Comparison of ENCODE assay signal across 27 cellular contexts in genomic region chr11:108204918-108205499, GRCh38. TPM values are rescaled to one million over a fixed set of nuclear protein-coding genes. Genes with fewer than 3 reads are reported as not detected.
DNase-seq lines count a peak whose midpoint lies in the region; ATAC-seq, FAIRE-seq and TF ChIP-seq lines count a peak whose summit lies in the region.
"Had no signal": no experiment of that assay in that cellular context is flagged by ENCODE, and none has a peak within 500 bp of the region (broad histone marks: within the 10 kb centered on the region; RNA-seq: fewer than 3 reads in every experiment).

No MANE protein-coding gene starts in this region.

- H3K9me3 ChIP-seq in BLaER1 (peaks cover 71% of the 10 kb centered on the region), H1 (ENCODE audit: insufficient read depth in 2 of 2, low read depth in 1 of 2, low read length in 1 of 2) (no peaks in the 10 kb centered on the region)
- H3K9me3 ChIP-seq: BE2C had no signal

- peaks cover 53% of the 10 kb centered on the region for H3K4me1 Mint-ChIP-seq in activated T-cell treated with anti-CD3 and anti-CD28 coated beads, Interleukin-2, amount 50 U/mL, for 72 hours (ENCODE audit: low read depth)

- 91% methylated on average over 4 of the region's 4 CpGs; no CpG with 5 or more reads in 1 of the 2 experiments for WGBS in H1 (ENCODE audit: extremely low coverage in 1 of 2, insufficient coverage in 1 of 2, insufficient read length in 1 of 2, insufficient replicate concordance in 2 of 2, low coverage in 1 of 2, low lambda C conversion rate in 2 of 2, missing lambda C conversion rate in 1 of 2), 2 experiments

- no peak overlapping the region for H4K8ac ChIP-seq in H1 (ENCODE audit: extremely low read depth, insufficient read depth, low read length)

- H3K4me1 ChIP-seq in BLaER1 (peaks cover 6% of the 10 kb centered on the region; the same call in 1 of the 2 replicates), H1 (replicated peaks in 1 of 4; ENCODE audit: control insufficient read depth in 3 of 4, insufficient read depth in 4 of 4, low read length in 3 of 4) (peaks cover 0 to 5% (median 2%) of the 10 kb centered on the region in 4 experiments; a peak in 2 of 7 replicates)
- H3K4me1 ChIP-seq: BE2C had no signal

- H4K20me1 ChIP-seq in BLaER1 (peaks cover 21% of the 10 kb centered on the region), H1 (replicated peaks in 1 of 2; ENCODE audit: control insufficient read depth in 1 of 2, insufficient read depth in 2 of 2, low read length in 2 of 2) (peaks cover 3 to 11% of the 10 kb centered on the region in 2 experiments)

- peaks cover 3 to 90% of the 10 kb centered on the region in 2 experiments; a peak in 3 of 4 replicates for H3K79me2 ChIP-seq in H1 (ENCODE audit: control insufficient read depth in 1 of 2, insufficient read depth in 2 of 2, low read length in 2 of 2)

- H4K91ac ChIP-seq in H1 (replicated peaks; ENCODE audit: insufficient read length, low read length), result no peak overlapping the region

- TF ChIP-seq EP300 in H1 (IDR thresholded peaks at IDR 0.05; ENCODE audit: borderline replicate concordance in 1 of 2, low read depth in 2 of 2, low read length in 2 of 2), result no peak

- H3K56ac ChIP-seq in H1 (replicated peaks; ENCODE audit: insufficient read length, low read depth, low read length), result no peak overlapping the region

- H3K4ac ChIP-seq in H1 (replicated peaks; ENCODE audit: insufficient read length, low read depth, low read length), result no peak overlapping the region

- ATAC-seq in activated CD4-positive, CD25-positive, alpha-beta regulatory T cell treated with anti-CD3 and anti-CD28 coated beads, Interleukin-2, amount 50 U/mL, for 24 hours, result peak; percentile 10 to 31
- ATAC-seq in activated T-cell treated with anti-CD3 and anti-CD28 coated beads, Interleukin-2, amount 50 U/mL, for 72 hours (replicated peaks in 1 of 2), result peak; percentile 34 to 46
- no peak for ATAC-seq in HG02642 (IDR thresholded peaks at IDR 0.05; ENCODE audit: poor library complexity, unreplicated experiment)
- ATAC-seq: HepG2 had no signal

- no peak for FAIRE-seq in H1 (lab: Jason Lieb, UNC)
- FAIRE-seq: GM18507, HepG2 had no signal

- H2BK12ac ChIP-seq in H1 (ENCODE audit: low read depth, low read length), result no peak overlapping the region

- no peak for TF ChIP-seq POLR2A in H1 (IDR thresholded peaks at IDR 0.05; ENCODE audit: control extremely low read depth in 1 of 2, low read depth in 2 of 2, low read length in 2 of 2)

- no peaks in the 10 kb centered on the region for H3K23me2 ChIP-seq in H1 (ENCODE audit: low read depth, low read length)

- no peak for DNase-seq in activated CD4-positive, CD25-positive, alpha-beta regulatory T cell treated with anti-CD3 and anti-CD28 coated beads, Interleukin-2, amount 50 U/mL, for 72 hours
- no peak for DNase-seq in activated T-cell treated with anti-CD3 and anti-CD28 coated beads, Interleukin-2, amount 50 U/mL, for 72 hours
- DNase-seq in activated T-cell treated with anti-CD3 and anti-CD28 coated beads, Interleukin-2, amount 50 U/mL, for 48 hours, result no peak
- DNase-seq in H1 (ENCODE audit: low read depth in 1 of 2, low spot score in 2 of 2), result no peak
- no peak for DNase-seq in effector CD4-positive, alpha-beta T cell
- DNase-seq: ACHN, BE2C, Calu3, DMS79 treated with DMSO at 0.1 percent for 48 hours, H7, Kasumi-1, NCI-H1092 treated with DMSO at 0.1 percent for 48 hours, NCI-H1436, NCI-H187, NCI-H2081 treated with DMSO at 0.1 percent for 48 hours, NCI-H2171, NCI-H226, NCI-H510A, NCI-H69, Right ventricle myocardium superior, RPMI8226 had no signal

- H2BK120ac ChIP-seq in H1 (replicated peaks; ENCODE audit: low read depth, low read length), result no peak overlapping the region

- peak overlapping the region in 1 of 2 donors; percentile 36 for H3K4me3 Mint-ChIP-seq in activated T-cell treated with anti-CD3 and anti-CD28 coated beads, Interleukin-2, amount 50 U/mL, for 72 hours

- POLR2A ChIA-PET in H1 (lab: Charles Lee; ENCODE audit: partially characterized antibody), result no interaction called here

- H3K9me3 Mint-ChIP-seq in activated T-cell treated with anti-CD3 and anti-CD28 coated beads, Interleukin-2, amount 50 U/mL, for 72 hours, result peaks cover 3 to 11% of the 10 kb centered on the region in 2 donors

- H3K23ac ChIP-seq in H1 (ENCODE audit: insufficient read length), result no peak overlapping the region

- no peak overlapping the region for H2BK15ac ChIP-seq in H1 (ENCODE audit: low read length)

- CTCF ChIA-PET in H1 (lab: Charles Lee; ENCODE audit: partially characterized antibody), result interaction anchor here (1.0 kb wide), 1 partner anchor 16 kb away, joined by 3 read pairs; no protein-coding TSS in a partner anchor

- no peaks in the 10 kb centered on the region for H3K27me3 Mint-ChIP-seq in activated T-cell treated with anti-CD3 and anti-CD28 coated beads, Interleukin-2, amount 50 U/mL, for 72 hours (ENCODE audit: low read depth)

- peak overlapping the region; percentile 10 for H3K27ac Mint-ChIP-seq in activated T-cell treated with anti-CD3 and anti-CD28 coated beads, Interleukin-2, amount 50 U/mL, for 72 hours

- peaks cover 9% of the 10 kb centered on the region; the same call in 1 of the 2 replicates for H3K79me1 ChIP-seq in H1 (ENCODE audit: low read depth, low read length)

- no peak overlapping the region for H3K9ac ChIP-seq in BLaER1
- H3K9ac ChIP-seq in H1 (replicated peaks in 1 of 4; ENCODE audit: extremely low read depth in 1 of 4, low read depth in 3 of 4, low read length in 3 of 4), result no peak overlapping the region

- no peak overlapping the region for H2BK5ac ChIP-seq in H1 (ENCODE audit: low read depth, low read length)

- H3K4me3 ChIP-seq in BLaER1, result peak overlapping the region; percentile 24; the same call in 1 of the 2 replicates
- H3K4me3 ChIP-seq in H1 (ENCODE audit: extremely low read depth in 1 of 4, insufficient read depth in 2 of 4, low read depth in 3 of 4, low read length in 4 of 4), result no peak overlapping the region

- TF ChIP-seq RAD21 in H1 (IDR thresholded peaks at IDR 0.05 in 1 of 2, conservative IDR thresholded peaks at IDR 0.05 in 1 of 2; ENCODE audit: low read depth in 2 of 2, low read length in 2 of 2), result no peak

- H4K5ac ChIP-seq in H1 (ENCODE audit: insufficient read length, low read depth, low read length), result no peak overlapping the region

- H3K27me3 ChIP-seq in BLaER1 (no peaks in the 10 kb centered on the region), H1 (replicated peaks in 1 of 4; ENCODE audit: control insufficient read depth in 3 of 4, extremely low read depth in 1 of 4, insufficient read depth in 3 of 4, low read length in 3 of 4) (no peaks in the 10 kb centered on the region)
- H3K27me3 ChIP-seq: BE2C had no signal

- H3K36me3 ChIP-seq in BLaER1 (peaks cover 100% of the 10 kb centered on the region), H1 (ENCODE audit: control insufficient read depth in 2 of 4, insufficient read depth in 4 of 4, low read length in 3 of 4) (peaks cover 0 to 39% (median 7%) of the 10 kb centered on the region in 4 experiments; a peak in 6 of 8 replicates)

- H2BK20ac ChIP-seq in H1 (ENCODE audit: low read length), result no peak overlapping the region

- H2AK5ac ChIP-seq in H1 (ENCODE audit: low read depth, low read length), result no peak overlapping the region

- H2AFZ ChIP-seq in H1 (ENCODE audit: low read length), result no peak overlapping the region

- H3K36me3 Mint-ChIP-seq in activated T-cell treated with anti-CD3 and anti-CD28 coated beads, Interleukin-2, amount 50 U/mL, for 72 hours (ENCODE audit: insufficient read depth in 2 of 2), result peaks cover 30 to 53% of the 10 kb centered on the region in 2 donors

- no peak for TF ChIP-seq CTCF in H1 (IDR thresholded peaks at IDR 0.05; ENCODE audit: control extremely low read depth in 1 of 3, insufficient read depth in 1 of 3, low read depth in 1 of 3, low read length in 3 of 3)

- no peak overlapping the region for H3K14ac ChIP-seq in H1 (ENCODE audit: insufficient read length)

- H3K27ac ChIP-seq in BLaER1, result no peak overlapping the region
- 0 out of 2 replicates have a peak overlapping the region, but pooled peaks have one; percentile 35 for H3K27ac ChIP-seq in H1 (ENCODE audit: low read depth, low read length)
- H3K27ac ChIP-seq: 22Rv1 had no signal

- no peak overlapping the region for H3K18ac ChIP-seq in H1 (ENCODE audit: extremely low read depth, low read length)

- H3K4me2 ChIP-seq in BLaER1 (no peak overlapping the region), H1 (ENCODE audit: insufficient read depth in 1 of 2, low read depth in 2 of 2, low read length in 2 of 2) (no peak overlapping the region)

TF ChIP-seq in H1, 55 proteins besides CTCF, POLR2A, EP300 and RAD21:
- TF ChIP-seq TAF1 (IDR thresholded peaks at IDR 0.05; ENCODE audit: low read depth, low read length) (no peak), SIX5 (IDR thresholded peaks at IDR 0.05; ENCODE audit: low read depth, low read length) (no peak), HDAC6 (IDR thresholded peaks at IDR 0.05; ENCODE audit: low read depth, low read length) (no peak), SP2 (IDR thresholded peaks at IDR 0.05; ENCODE audit: low read length) (no peak), KDM1A (IDR thresholded peaks at IDR 0.05; ENCODE audit: borderline replicate concordance, low read length) (no peak)

RNA-seq across cellular contexts. Expression of gene NPAT, which starts 17.4 kb away (rescaled TPM):
- 10 to 100 TPM; 22.8 to 24.8 TPM for total RNA-seq in activated T-cell treated with anti-CD3 and anti-CD28 coated beads, Interleukin-2, amount 50 U/mL, for 72 hours
- total RNA-seq in H1 (2021; fragmentation: NEBNext Ultra II Directional; extraction: Animal tissue kit (Norgen Biotek cat#: 25700)), result 19.6 and 23.4 TPM in 2 replicates
- 2.9 and 4.6 TPM in 2 replicates for polyA plus RNA-seq in H1 (2011; rRNA removed)
- 5.1 TPM for polyA plus RNA-seq in H1 (2011; cell fraction: cytosol; rRNA removed)
- polyA plus RNA-seq in H1 (2011; cell fraction: nucleus; rRNA removed), result 4.8 TPM
- polyA plus RNA-seq in H1 (2012, experiment 1 of 2), result 5.2 to 10.8 TPM (median 6.2 TPM) in 4 replicates
- 0.41 TPM for polyA plus RNA-seq in H1 (2012, experiment 2 of 2)
- polyA plus RNA-seq in H1 (2013, experiment 1 of 2), result 13.5 TPM
- polyA plus RNA-seq in H1 (2013, experiment 2 of 2), result 14.0 TPM
- 28.7 and 48.6 TPM in 2 replicates for polyA minus RNA-seq in H1 (2011; rRNA and poly(A)+ RNA removed)
- 13.4 TPM for polyA minus RNA-seq in H1 (2011; cell fraction: cytosol; rRNA and poly(A)+ RNA removed)
- polyA minus RNA-seq in H1 (2011; cell fraction: nucleus; rRNA and poly(A)+ RNA removed), result 51.1 TPM

RNA-seq across cellular contexts. Expression of gene ATM, which starts 17.9 kb away (rescaled TPM):
- total RNA-seq in activated T-cell treated with anti-CD3 and anti-CD28 coated beads, Interleukin-2, amount 50 U/mL, for 72 hours, result 10 to 100 TPM; 45.7 to 55.0 TPM
- 53.4 and 55.4 TPM in 2 replicates for total RNA-seq in H1 (2021; fragmentation: NEBNext Ultra II Directional; extraction: Animal tissue kit (Norgen Biotek cat#: 25700))
- 11.0 and 14.9 TPM in 2 replicates for polyA plus RNA-seq in H1 (2011; rRNA removed)
- 27.2 TPM for polyA plus RNA-seq in H1 (2011; cell fraction: cytosol; rRNA removed)
- 18.5 TPM for polyA plus RNA-seq in H1 (2011; cell fraction: nucleus; rRNA removed)
- 12.4 to 32.5 TPM (median 19.0 TPM) in 4 replicates for polyA plus RNA-seq in H1 (2012, experiment 1 of 2)
- polyA plus RNA-seq in H1 (2012, experiment 2 of 2), result 2.6 TPM
- 20.6 TPM for polyA plus RNA-seq in H1 (2013, experiment 1 of 2)
- 18.1 TPM for polyA plus RNA-seq in H1 (2013, experiment 2 of 2)
- 43.2 and 60.7 TPM in 2 replicates for polyA minus RNA-seq in H1 (2011; rRNA and poly(A)+ RNA removed)
- 22.6 TPM for polyA minus RNA-seq in H1 (2011; cell fraction: cytosol; rRNA and poly(A)+ RNA removed)
- 192 TPM for polyA minus RNA-seq in H1 (2011; cell fraction: nucleus; rRNA and poly(A)+ RNA removed)
